Comparison of ENCODE assay signal across 7 cellular contexts in genomic region chr14:68140111-68140741, GRCh38.
A peak's percentile ranks its signal among the peaks of the same experiment; 100 is the strongest.
DNase-seq lines count a peak whose midpoint lies in the region; ATAC-seq and TF ChIP-seq lines count a peak whose summit lies in the region.

No MANE protein-coding gene starts in this region.

- no peaks in the 10 kb centered on the region for H4K20me1 ChIP-seq in IMR-90 (ENCODE audit: insufficient read depth, low read length)

- no TSS peak for BruUV-seq in IMR-90 (replicated peaks; lab: Mats Ljungman, UMichigan)

- no peak overlapping the region for H2AK5ac ChIP-seq in IMR-90 (ENCODE audit: low read depth, low read length)

- dilution Hi-C loops in IMR-90 (cut with HindIII; ENCODE audit: low sequenced_read_pairs, unreplicated experiment), result no loop called here

- H3K56ac ChIP-seq in IMR-90 (ENCODE audit: extremely low read depth, insufficient read depth, low read length), result peak overlapping the region; percentile 68

- H3K36me3 Mint-ChIP-seq in WTC11, result no peaks in the 10 kb centered on the region
- H3K36me3 Mint-ChIP-seq in stimulated activated memory B cell treated with anti-CD40 and anti-IgM and Interleukin-4, amounts not matched to agents 10 μg/mL and 1 μg/mL and 100 μg/mL, for 72 hours, result no peaks in the 10 kb centered on the region
- no peaks in the 10 kb centered on the region for H3K36me3 Mint-ChIP-seq in activated T-cell treated with anti-CD3 and anti-CD28 coated beads, Interleukin-2, amount 50 U/mL, for 4 hours (ENCODE audit: insufficient read depth)

- H3K9ac ChIP-seq in IMR-90 (ENCODE audit: low read depth, low read length), result no peak overlapping the region

- no CpG with 5 or more reads among the region's 2 CpGs for WGBS in IMR-90 (ENCODE audit: extremely low coverage in 2 of 2, insufficient read length in 1 of 2), 2 experiments

- peak overlapping the region; percentile 79 for H3K23ac ChIP-seq in IMR-90 (ENCODE audit: low read depth, low read length)

- H2BK20ac ChIP-seq in IMR-90 (ENCODE audit: low read depth, low read length), result peak overlapping the region; percentile 89

- H3K4me3 Mint-ChIP-seq in WTC11, result no peak overlapping the region
- no peak overlapping the region for H3K4me3 Mint-ChIP-seq in stimulated activated memory B cell treated with anti-CD40 and anti-IgM and Interleukin-4, amounts not matched to agents 10 μg/mL and 1 μg/mL and 100 μg/mL, for 72 hours
- no peak overlapping the region for H3K4me3 Mint-ChIP-seq in activated T-cell treated with anti-CD3 and anti-CD28 coated beads, Interleukin-2, amount 50 U/mL, for 4 hours

- no peaks in the 10 kb centered on the region for H3K27me3 Mint-ChIP-seq in WTC11 (ENCODE audit: low read depth)
- H3K27me3 Mint-ChIP-seq in stimulated activated memory B cell treated with anti-CD40 and anti-IgM and Interleukin-4, amounts not matched to agents 10 μg/mL and 1 μg/mL and 100 μg/mL, for 72 hours, result no peaks in the 10 kb centered on the region
- H3K27me3 Mint-ChIP-seq in activated T-cell treated with anti-CD3 and anti-CD28 coated beads, Interleukin-2, amount 50 U/mL, for 4 hours (ENCODE audit: low read depth), result no peaks in the 10 kb centered on the region

- TF ChIP-seq CTCF in IMR-90 (conservative IDR thresholded peaks at IDR 0.05; ENCODE audit: low read depth, low read length), result no peak
- no peak for TF ChIP-seq CTCF in WTC11 (IDR thresholded peaks at IDR 0.05)

- intact Hi-C loops in IMR-90 (cut with micrococcal nuclease), result loop anchor here (10.0 kb wide), 1 partner anchor 655 kb away; the partner anchor contains the start of gene ZFP36L1

- peaks cover 20% of the 10 kb centered on the region for H3K4me1 ChIP-seq in IMR-90 (ENCODE audit: control insufficient read depth, insufficient read depth, low read length)

- H3K4me1 Mint-ChIP-seq in WTC11, result peaks cover 46% of the 10 kb centered on the region
- no peaks in the 10 kb centered on the region for H3K4me1 Mint-ChIP-seq in stimulated activated memory B cell treated with anti-CD40 and anti-IgM and Interleukin-4, amounts not matched to agents 10 μg/mL and 1 μg/mL and 100 μg/mL, for 72 hours
- peaks cover 16% of the 10 kb centered on the region for H3K4me1 Mint-ChIP-seq in activated T-cell treated with anti-CD3 and anti-CD28 coated beads, Interleukin-2, amount 50 U/mL, for 4 hours (ENCODE audit: low read depth)

- no peak; the same call in 1 of the 2 replicates for TF ChIP-seq POLR2A in IMR-90 (IDR thresholded peaks at IDR 0.05; ENCODE audit: low read depth, low read length)

- ATAC-seq in IMR-90 (ENCODE audit: low read depth), result peak; percentile 73
- ATAC-seq in WTC11, result no peak
- no peak for ATAC-seq in stimulated activated memory B cell treated with anti-CD40 and anti-IgM and Interleukin-4, amounts not matched to agents 10 μg/mL and 1 μg/mL and 100 μg/mL, for 72 hours
- no peak for ATAC-seq in activated T-cell treated with anti-CD3 and anti-CD28 coated beads, Interleukin-2, amount 50 U/mL, for 4 hours
- ATAC-seq in GM19023 (IDR thresholded peaks at IDR 0.05; ENCODE audit: unreplicated experiment), result no peak

- no peak overlapping the region for H2AK9ac ChIP-seq in IMR-90 (replicated peaks; ENCODE audit: low read depth, low read length, poor library complexity)

- H3K79me1 ChIP-seq in IMR-90 (ENCODE audit: low read depth in 1 of 2, low read length in 2 of 2), result no peaks in the 10 kb centered on the region

- peak overlapping the region; percentile 47; the same call in 2 of the 3 replicates for H2BK15ac ChIP-seq in IMR-90 (ENCODE audit: low read depth, low read length)

- H3K27me3 ChIP-seq in IMR-90 (ENCODE audit: control insufficient read depth, insufficient read depth, low read length), result no peaks in the 10 kb centered on the region

- no peak overlapping the region for H3K4me3 ChIP-seq in IMR-90 (ENCODE audit: insufficient read depth, low read depth, low read length)

- H3K14ac ChIP-seq in IMR-90 (replicated peaks; ENCODE audit: low read depth, low read length), result peak overlapping the region; percentile 90

- DNase-seq in IMR-90, result peak; percentile 99
- no peak for DNase-seq in WTC11 (ENCODE audit: low spot score)
- peak; percentile 38 for DNase-seq in iPS DF 19.7 (ENCODE audit: low read depth, low spot score)
- DNase-seq in activated T-cell treated with anti-CD3 and anti-CD28 coated beads, Interleukin-2, amount 50 U/mL, for 4 hours, result no peak
- DNase-seq in OCI-M1 (lab: John Stamatoyannopoulos, UW), result no peak

- H3K4ac ChIP-seq in IMR-90 (ENCODE audit: low read depth, low read length), result peak overlapping the region; percentile 89

- H2BK120ac ChIP-seq in IMR-90 (ENCODE audit: low read depth, low read length), result peak overlapping the region; percentile 89

- peak overlapping the region; percentile 92 for H3K18ac ChIP-seq in IMR-90 (ENCODE audit: low read depth, low read length)

- H3K9me1 ChIP-seq in IMR-90 (ENCODE audit: insufficient read depth, low read length), result peaks cover 10% of the 10 kb centered on the region

- H2BK5ac ChIP-seq in IMR-90 (ENCODE audit: low read depth, low read length, poor library complexity, severe bottlenecking), result peak overlapping the region; percentile 98

- peak overlapping the region; percentile 53; the same call in 1 of the 2 replicates for H3K27ac ChIP-seq in IMR-90 (ENCODE audit: insufficient read depth, low read length)

- no peak overlapping the region for H2AFZ ChIP-seq in IMR-90 (replicated peaks; ENCODE audit: low read length, poor library complexity)

- H3K9me3 Mint-ChIP-seq in WTC11, result no peaks in the 10 kb centered on the region
- H3K9me3 Mint-ChIP-seq in stimulated activated memory B cell treated with anti-CD40 and anti-IgM and Interleukin-4, amounts not matched to agents 10 μg/mL and 1 μg/mL and 100 μg/mL, for 72 hours, result no peaks in the 10 kb centered on the region
- H3K9me3 Mint-ChIP-seq in activated T-cell treated with anti-CD3 and anti-CD28 coated beads, Interleukin-2, amount 50 U/mL, for 4 hours, result no peaks in the 10 kb centered on the region

- peak; percentile 12; the same call in 1 of the 2 replicates for TF ChIP-seq RAD21 in IMR-90 (IDR thresholded peaks at IDR 0.05; ENCODE audit: low read length)

- peak overlapping the region; percentile 17 to 91; a peak in 3 of 4 replicates for H4K8ac ChIP-seq in IMR-90 (ENCODE audit: low read depth in 2 of 2, low read length in 2 of 2)

- H3K36me3 ChIP-seq in IMR-90 (ENCODE audit: control insufficient read depth, insufficient read depth, low read length), result no peaks in the 10 kb centered on the region

- POLR2A ChIA-PET in IMR-90 (lab: Charles Lee; ENCODE audit: unreplicated experiment) (no interaction called here), WTC11 (lab: Charles Lee) (no interaction called here)

- peak overlapping the region; percentile 77 for H4K91ac ChIP-seq in IMR-90 (ENCODE audit: insufficient read depth, low read depth, low read length)

- H3K9me3 ChIP-seq in IMR-90 (ENCODE audit: control insufficient read depth, insufficient read depth, low read length), result no peaks in the 10 kb centered on the region

- peak overlapping the region; percentile 51; the same call in 1 of the 2 replicates for H3K4me2 ChIP-seq in IMR-90 (ENCODE audit: low read depth, low read length)

- peak overlapping the region; percentile 93; the same call in 1 of the 2 replicates for H4K5ac ChIP-seq in IMR-90 (ENCODE audit: low read depth, low read length)

- in situ Hi-C loops in IMR-90 (cut with MboI; ENCODE audit: low sequenced_read_pairs), result no loop called here

- peak overlapping the region; percentile 73; the same call in 1 of the 2 replicates for H3K27ac Mint-ChIP-seq in WTC11
- peak overlapping the region; percentile 12 for H3K27ac Mint-ChIP-seq in stimulated activated memory B cell treated with anti-CD40 and anti-IgM and Interleukin-4, amounts not matched to agents 10 μg/mL and 1 μg/mL and 100 μg/mL, for 72 hours

- CTCF ChIA-PET in IMR-90 (lab: Yijun Ruan, JAX), result interaction anchor here (0.5 kb wide), 1 partner anchor 35 kb away, joined by 4 read pairs; no protein-coding TSS in a partner anchor
- CTCF ChIA-PET in WTC11 (lab: Charles Lee), result no interaction called here

TF ChIP-seq in IMR-90, 13 proteins besides CTCF, POLR2A, EP300 and RAD21 (continues in another document):
- TF ChIP-seq CHD1 (IDR thresholded peaks at IDR 0.05; ENCODE audit: low read depth, low read length) (no peak), ELK1 (IDR thresholded peaks at IDR 0.05; ENCODE audit: borderline replicate concordance, low read depth, low read length) (no peak), FOS (IDR thresholded peaks at IDR 0.05; ENCODE audit: low read depth, low read length) (peak; percentile 90), MAZ (IDR thresholded peaks at IDR 0.05; ENCODE audit: borderline replicate concordance, low read depth, low read length) (no peak), CEBPB (IDR thresholded peaks at IDR 0.05; ENCODE audit: low read depth, low read length) (peak; percentile 55), RCOR1 (IDR thresholded peaks at IDR 0.05; ENCODE audit: insufficient replicate concordance, low read length) (peak; percentile 93)

TF ChIP-seq in WTC11, 78 proteins besides CTCF, POLR2A, EP300 and RAD21 (continues in another document):
- TF ChIP-seq ERG (CRISPR knock-in tag; IDR thresholded peaks at IDR 0.05) (no peak), PRRX2 (CRISPR knock-in tag; IDR thresholded peaks at IDR 0.05) (no peak), PREB (CRISPR knock-in tag; IDR thresholded peaks at IDR 0.05; ENCODE audit: borderline replicate concordance) (no peak)

Comparison
In these comparisons a context has a peak if more than half of its experiments do, and no peak if none do; other contexts are left out.
1. DNase-seq: peak in IMR-90 (single experiment) and iPS DF 19.7 (single experiment); none in WTC11 (single experiment), activated T-cell treated with anti-CD3 and anti-CD28 coated beads, Interleukin-2, amount 50 U/mL, for 4 hours (single experiment) and OCI-M1 (single experiment).